Comparison of ENCODE assay signal across 8 cellular contexts in genomic region chr16:28846080-28846932, GRCh38. TPM values are rescaled to one million over a fixed set of nuclear protein-coding genes. Genes with fewer than 3 reads are reported as not detected.
DNase-seq lines count a peak whose midpoint lies in the region; TF ChIP-seq lines count a peak whose summit lies in the region.

Gene TUFM (minus strand): TSS chr16:28846348. CDS start chr16:28846269, 79 bp downstream.

- peaks cover 15% of the 10 kb centered on the region for H3K4me1 Mint-ChIP-seq in HFFc6 (ENCODE audit: low read depth)
- H3K4me1 Mint-ChIP-seq in activated naive CD4-positive, alpha-beta T cell treated with anti-CD3 and anti-CD28 coated beads, Interleukin-2, amount 50 U/mL, for 24 hours = peaks cover 29% of the 10 kb centered on the region

- H3K27ac ChIP-seq in SK-N-SH (ENCODE audit: low read depth in 2 of 2, low read length in 1 of 2) (peak within 1 kb of the TSS; percentile 63 to 80), testis (peak within 1 kb of the TSS; percentile 74 to 81)

- CTCF ChIA-PET in SK-N-SH (lab: Yijun Ruan, JAX) = interaction anchor here (0.7 to 3.0 kb wide), 12 partner anchors 8 to 118 kb away, joined by 3 to 35 read pairs (median 5); partner anchors contain the start of genes ATXN2L and SH2B1

- TF ChIP-seq EP300 in SK-N-SH (IDR thresholded peaks at IDR 0.05; ENCODE audit: borderline replicate concordance in 1 of 2, low read depth in 1 of 2, low read length in 1 of 2) = peak in 1 of 2 experiments; percentile 33; a peak in 2 of 4 replicates

- H3K9me2 ChIP-seq in SK-N-SH = no peaks in the 10 kb centered on the region

- no peaks in the 10 kb centered on the region for H3K9me3 Mint-ChIP-seq in HFFc6
- no peaks in the 10 kb centered on the region for H3K9me3 Mint-ChIP-seq in activated naive CD4-positive, alpha-beta T cell treated with anti-CD3 and anti-CD28 coated beads, Interleukin-2, amount 50 U/mL, for 24 hours

- H3K27ac Mint-ChIP-seq in HFFc6 = peak within 1 kb of the TSS; percentile 91
- peak within 1 kb of the TSS; percentile 95 for H3K27ac Mint-ChIP-seq in activated naive CD4-positive, alpha-beta T cell treated with anti-CD3 and anti-CD28 coated beads, Interleukin-2, amount 50 U/mL, for 24 hours

- H3K4me2 ChIP-seq in SK-N-SH = peak within 1 kb of the TSS; percentile 95

- H3F3A ChIP-seq in SK-N-SH (replicated peaks; ENCODE audit: insufficient read depth) = peaks cover 18% of the 10 kb centered on the region

- H3K79me2 ChIP-seq in SK-N-SH (ENCODE audit: insufficient read depth) = peaks cover 72% of the 10 kb centered on the region

- H3K4me3 Mint-ChIP-seq in HFFc6 = peak within 1 kb of the TSS; percentile 95
- H3K4me3 Mint-ChIP-seq in activated naive CD4-positive, alpha-beta T cell treated with anti-CD3 and anti-CD28 coated beads, Interleukin-2, amount 50 U/mL, for 24 hours = peak within 1 kb of the TSS; percentile 94

- H3K36me3 Mint-ChIP-seq in HFFc6 (ENCODE audit: low read depth) = peaks cover 19% of the 10 kb centered on the region
- H3K36me3 Mint-ChIP-seq in activated naive CD4-positive, alpha-beta T cell treated with anti-CD3 and anti-CD28 coated beads, Interleukin-2, amount 50 U/mL, for 24 hours = peaks cover 18% of the 10 kb centered on the region

- H3K9me3 ChIP-seq in SK-N-SH (no peaks in the 10 kb centered on the region), testis (no peaks in the 10 kb centered on the region)

- TF ChIP-seq POLR2A in NB4 (IDR thresholded peaks at IDR 0.05; ENCODE audit: extremely low read depth, insufficient read length) (peak; percentile 72), testis (IDR thresholded peaks at IDR 0.05) (peak; percentile 27)

- H3K4me1 ChIP-seq in SK-N-SH (ENCODE audit: control insufficient read depth in 1 of 2, insufficient read depth in 2 of 2, low read depth in 1 of 2, low read length in 1 of 2) = peaks cover 7 to 14% of the 10 kb centered on the region in 2 experiments; a peak in 1 of 4 replicates
- peaks cover 13% of the 10 kb centered on the region for H3K4me1 ChIP-seq in testis

- peak within 1 kb of the TSS; percentile 95 for H3K9ac ChIP-seq in SK-N-SH

- H3K4me3 ChIP-seq in GM06990 (replicated peaks; ENCODE audit: low read depth, low read length) = peak within 1 kb of the TSS; percentile 99
- peak within 1 kb of the TSS; percentile 99 for H3K4me3 ChIP-seq in NB4 (ENCODE audit: low read depth, low read length)
- peak within 1 kb of the TSS; percentile 91 to 94 for H3K4me3 ChIP-seq in SK-N-SH (ENCODE audit: low read depth in 2 of 2, low read length in 1 of 2)
- peak within 1 kb of the TSS; percentile 80 to 90 for H3K4me3 ChIP-seq in testis

- peak; percentile 37 for TF ChIP-seq RAD21 in SK-N-SH (IDR thresholded peaks at IDR 0.05; ENCODE audit: low read length)

- TF ChIP-seq CTCF in GM06990 (IDR thresholded peaks at IDR 0.05; ENCODE audit: insufficient read depth, low read length, poor library complexity, severe bottlenecking) (peak; percentile 87), HFFc6 (IDR thresholded peaks at IDR 0.05) (peak; percentile 76), NB4 (IDR thresholded peaks at IDR 0.05; ENCODE audit: low read depth, low read length) (peak; percentile 56), SK-N-SH (IDR thresholded peaks at IDR 0.05) (peak; percentile 63), testis (IDR thresholded peaks at IDR 0.05) (peak; percentile 48 to 74 (median 57))

- intact Hi-C loops in testis (cut with DNase I; ENCODE audit: low total_unique reads) = no loop called here

- H4K20me1 ChIP-seq in SK-N-SH (ENCODE audit: insufficient read depth) = no peaks in the 10 kb centered on the region

- DNase-seq in GM06990 (ENCODE audit: extremely low read depth, insufficient read length) (peak; percentile 97), HFFc6 (peak; percentile 99), NB4 (ENCODE audit: low read depth) (peak; percentile 98), SK-N-SH (peak; percentile 97), globus pallidus (ENCODE audit: low spot score) (peak; percentile 99), occipital lobe (lab: John Stamatoyannopoulos, UW) (peak; percentile 99), testis (peak; percentile 99)

- 2% methylated on average over 32 of the region's 73 CpGs for WGBS in SK-N-SH (ENCODE audit: low lambda C conversion rate)
- WGBS in testis, 2 donors = 0 to 1% methylated on average over 27 to 73 of the region's 73 CpGs

- POLR2A ChIA-PET in SK-N-SH (lab: Yijun Ruan, JAX) = interaction anchor here (0.9 to 4.0 kb wide), 9 partner anchors 9 to 104 kb away, joined by 3 to 57 read pairs (median 6); partner anchors contain the start of genes ATXN2L, NFATC2IP and SH2B1

- H3K27me3 Mint-ChIP-seq in HFFc6 (ENCODE audit: insufficient read depth) = peaks cover 3% of the 10 kb centered on the region
- no peaks in the 10 kb centered on the region for H3K27me3 Mint-ChIP-seq in activated naive CD4-positive, alpha-beta T cell treated with anti-CD3 and anti-CD28 coated beads, Interleukin-2, amount 50 U/mL, for 24 hours

- peak within 1 kb of the TSS; percentile 86 for H2AFZ ChIP-seq in SK-N-SH (ENCODE audit: low read depth)

- H3K36me3 ChIP-seq in GM06990 (ENCODE audit: control insufficient read depth, insufficient read depth, low read length) (peaks cover 26% of the 10 kb centered on the region), SK-N-SH (replicated peaks in 1 of 2; ENCODE audit: control insufficient read depth in 1 of 2, insufficient read depth in 2 of 2, low read length in 1 of 2) (peaks cover 21 to 26% of the 10 kb centered on the region in 2 experiments), testis (ENCODE audit: low read depth, missing control alignments) (no peaks in the 10 kb centered on the region)

- H3K27me3 ChIP-seq in GM06990 (replicated peaks; ENCODE audit: control insufficient read depth, insufficient read depth, low read length) (no peaks in the 10 kb centered on the region), SK-N-SH (ENCODE audit: insufficient read depth) (no peaks in the 10 kb centered on the region), testis (no peaks in the 10 kb centered on the region)

TF ChIP-seq in SK-N-SH, 30 proteins besides CTCF, POLR2A, EP300 and RAD21 (continues in another document):
- no peak for TF ChIP-seq FOSL2 (IDR thresholded peaks at IDR 0.05; ENCODE audit: borderline replicate concordance, low read depth)
- TF ChIP-seq MAX (IDR thresholded peaks at IDR 0.05; ENCODE audit: low read depth) = peak; percentile 82
- no peak for TF ChIP-seq EZH2phosphoT487 (IDR thresholded peaks at IDR 0.05; ENCODE audit: borderline replicate concordance, low read depth)
- TF ChIP-seq GATA2 (CRISPR knock-in tag; IDR thresholded peaks at IDR 0.05) = no peak
- peak; percentile 78; the same call in 1 of the 2 replicates for TF ChIP-seq FOXJ3 (CRISPR knock-in tag; IDR thresholded peaks at IDR 0.05)
- peak; percentile 82; the same call in 1 of the 2 replicates for TF ChIP-seq SIN3A (IDR thresholded peaks at IDR 0.05; ENCODE audit: borderline replicate concordance, low read depth, low read length)
- no peak for TF ChIP-seq MEF2A (IDR thresholded peaks at IDR 0.05; ENCODE audit: borderline replicate concordance, low read depth)
- TF ChIP-seq NFIC (IDR thresholded peaks at IDR 0.05; ENCODE audit: borderline replicate concordance) = no peak
- peak; percentile 88 for TF ChIP-seq POLR2AphosphoS5 (IDR thresholded peaks at IDR 0.05; ENCODE audit: low read depth, low read length)
- no peak for TF ChIP-seq JUND (IDR thresholded peaks at IDR 0.05)
- TF ChIP-seq TCF12 (IDR thresholded peaks at IDR 0.05) = peak; percentile 39; the same call in 1 of the 2 replicates
- no peak for TF ChIP-seq TEAD4 (IDR thresholded peaks at IDR 0.05; ENCODE audit: borderline replicate concordance, insufficient read depth)
- TF ChIP-seq RFX5 (IDR thresholded peaks at IDR 0.05; ENCODE audit: low read length) = peak; percentile 42; the same call in 1 of the 2 replicates
- TF ChIP-seq GABPA (IDR thresholded peaks at IDR 0.05; ENCODE audit: low read depth) = peak; percentile 98
- TF ChIP-seq MXI1 (IDR thresholded peaks at IDR 0.05; ENCODE audit: low read depth, low read length) = peak; percentile 69
- no peak for TF ChIP-seq IRF3 (IDR thresholded peaks at IDR 0.05; ENCODE audit: low read depth, low read length)
- TF ChIP-seq FOXM1 (IDR thresholded peaks at IDR 0.05; ENCODE audit: low read depth) = no peak
- TF ChIP-seq RCOR1 (IDR thresholded peaks at IDR 0.05; ENCODE audit: low read length) = no peak; the same call in none of the 2 replicates

RNA-seq across cellular contexts. Expression of gene TUFM, which starts in this region (rescaled TPM):
- total RNA-seq in HFFc6 (2021; fragmentation: NEBNext Ultra II Directional; extraction: Animal tissue kit (Norgen Biotek cat#: 25700)) = 100 to 1,000 TPM; 140 to 194 (median 158) TPM
- polyA plus RNA-seq in SK-N-SH (2012; rRNA removed) = 300 and 358 TPM in 2 replicates
- 181 and 259 TPM in 2 replicates for polyA plus RNA-seq in SK-N-SH (2012; cell fraction: cytosol; rRNA removed)
- 588 and 631 TPM in 2 replicates for polyA plus RNA-seq in SK-N-SH (2012; cell fraction: nucleus; rRNA removed)
- 56.6 TPM for total RNA-seq in occipital lobe
- 100 to 1,000 TPM; 134 to 140 TPM for total RNA-seq in testis
- polyA plus RNA-seq in testis (ENCODE audit: insufficient read depth, low read depth, low replicate concordance) = 213 TPM

Comparison
In these comparisons a context has a peak if more than half of its experiments do, and no peak if none do; other contexts are left out.
1. Peak in every context shown above with its lines: DNase-seq, H3K4me3 ChIP-seq and H3K27ac ChIP-seq.